Comparison of ENCODE assay signal across 14 cellular contexts in genomic region chr5:168883253-168883880, GRCh38.
"Had no signal": no experiment of that assay in that cellular context is flagged by ENCODE, and none has a peak within 500 bp of the region (broad histone marks: within the 10 kb centered on the region; RNA-seq: fewer than 3 reads in every experiment).

No MANE protein-coding gene starts in this region.

- H3K4me3 ChIP-seq: adrenal gland, body of pancreas, left lung, uterus had no signal

- H2AFZ ChIP-seq: parathyroid adenoma had no signal

- DNase-seq: activated CD4-positive, alpha-beta T cell treated with anti-CD3 and anti-CD28 coated beads, Interleukin-2, amount 50 U/mL, for 4 hours; activated naive CD4-positive, alpha-beta T cell treated with anti-CD3 and anti-CD28 coated beads, Interleukin-2, amount 50 U/mL, for 16 hours; activated T-cell treated with anti-CD3 and anti-CD28 coated beads, Interleukin-2, amount 50 U/mL, for 1 hour; adrenal gland; body of pancreas; cortex of kidney; erythroblast; hypothalamus; left lung; T-helper 17 cell; uterus had no signal

- H3K27ac ChIP-seq: adrenal gland, body of pancreas, left lung, parathyroid adenoma, uterus had no signal

- H3K36me3 ChIP-seq: adrenal gland, left lung, uterus had no signal

- H3K9ac ChIP-seq: parathyroid adenoma had no signal

- FAIRE-seq: TTC549 had no signal

- H3K27me3 ChIP-seq: adrenal gland, body of pancreas, uterus had no signal

- H3K4me1 ChIP-seq: left lung, parathyroid adenoma, uterus had no signal

- ATAC-seq: activated CD4-positive, CD25-positive, alpha-beta regulatory T cell treated with anti-CD3 and anti-CD28 coated beads, Interleukin-2, amount 50 U/mL, for 24 hours; body of pancreas; left lung; T-helper 17 cell had no signal

- H3K9me3 ChIP-seq: adrenal gland, body of pancreas, left lung, uterus had no signal
